24 cellular contexts compared by ENCODE assay signal in the genomic region with DNA sequence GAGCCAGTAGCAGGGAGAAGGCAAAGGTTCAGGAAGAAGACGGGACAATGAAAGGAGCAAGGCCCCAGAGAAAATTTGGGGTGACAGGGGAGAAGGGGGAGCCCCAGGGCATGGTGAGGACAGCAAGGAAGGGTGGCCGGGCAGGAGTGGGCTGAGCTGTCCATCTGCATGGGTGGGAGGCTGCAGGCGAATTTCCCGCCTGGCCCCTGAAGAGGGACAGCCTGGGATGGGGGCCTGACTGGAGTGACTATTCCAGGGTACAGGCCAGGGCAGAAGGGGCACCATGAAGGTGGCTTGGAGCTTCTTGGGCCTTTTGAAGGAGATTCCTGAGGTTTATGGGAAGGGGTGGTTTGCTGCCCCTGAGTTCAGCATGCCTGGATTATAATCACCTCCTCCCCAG. TPM values are rescaled to one million over a fixed set of nuclear protein-coding genes. Genes with fewer than 3 reads are reported as not detected.
"Had no signal": no experiment of that assay in that cellular context is flagged by ENCODE, and none has a peak within 500 bp of the region (broad histone marks: within the 10 kb centered on the region; RNA-seq: fewer than 3 reads in every experiment).

No MANE protein-coding gene starts in this region.

- H3K4me3 Mint-ChIP-seq: activated B cell treated with CpG ODN at 0.5 μM for 24 hours; activated CD4-positive, alpha-beta T cell treated with anti-CD3 and anti-CD28 coated beads, Interleukin-2, amount 10 ng/mL, durations not matched to agents 24 days and 14 days; activated CD8-positive, alpha-beta memory T cell treated with anti-CD3 and anti-CD28 coated beads, Interleukin-2, amount 10 ng/mL, durations not matched to agents 7 days and 5 days; activated naive CD8-positive, alpha-beta T cell treated with anti-CD3 and anti-CD28 coated beads, Interleukin-2, amount 10 ng/mL, durations not matched to agents 7 days and 5 days; activated T-cell treated with anti-CD3 and anti-CD28 coated beads, Interleukin-2, amount 50 U/mL, for 24 hours; activated T-helper 1 cell treated with anti-CD3 and anti-CD28 coated beads, Interleukin-12 subunit alpha, Interleukin-12 subunit beta, Interleukin-2, Interleukin-4 antibody, amounts not matched to agents 30 ng/mL and 10 ng/mL and 1 ng/mL, durations not matched to agents 14 hours and 24 hours and 36 hours; IgD-negative memory B cell; T-helper 1 cell treated with Interleukin-12 subunit alpha and Interleukin-12 subunit beta and Interleukin-4 antibody, amounts not matched to agents 30 μg/mL and 1 μg/mL, for 36 hours had no signal

- H3K9me3 Mint-ChIP-seq: activated B cell treated with CpG ODN at 0.5 μM for 24 hours; activated CD4-positive, alpha-beta T cell treated with anti-CD3 and anti-CD28 coated beads, Interleukin-2, amount 10 ng/mL, durations not matched to agents 24 days and 14 days; activated naive CD8-positive, alpha-beta T cell treated with anti-CD3 and anti-CD28 coated beads, Interleukin-2, amount 10 ng/mL, durations not matched to agents 7 days and 5 days; activated T-cell treated with anti-CD3 and anti-CD28 coated beads, Interleukin-2, amount 50 U/mL, for 24 hours; activated T-helper 1 cell treated with anti-CD3 and anti-CD28 coated beads, Interleukin-12 subunit alpha, Interleukin-12 subunit beta, Interleukin-2, Interleukin-4 antibody, amounts not matched to agents 30 ng/mL and 10 ng/mL and 1 ng/mL, durations not matched to agents 14 hours and 24 hours and 36 hours; IgD-negative memory B cell; T-helper 1 cell treated with Interleukin-12 subunit alpha and Interleukin-12 subunit beta and Interleukin-4 antibody, amounts not matched to agents 30 μg/mL and 1 μg/mL, for 36 hours had no signal

- H3K4me3 ChIP-seq: adrenal gland had no signal

- H3K36me3 Mint-ChIP-seq: activated CD8-positive, alpha-beta memory T cell treated with anti-CD3 and anti-CD28 coated beads, Interleukin-2, amount 10 ng/mL, durations not matched to agents 7 days and 5 days; activated naive CD8-positive, alpha-beta T cell treated with anti-CD3 and anti-CD28 coated beads, Interleukin-2, amount 10 ng/mL, durations not matched to agents 7 days and 5 days had no signal

- H3K36me3 ChIP-seq: adrenal gland had no signal

- H3K27ac Mint-ChIP-seq: activated B cell treated with CpG ODN at 0.5 μM for 24 hours; activated CD4-positive, alpha-beta T cell treated with anti-CD3 and anti-CD28 coated beads, Interleukin-2, amount 10 ng/mL, durations not matched to agents 24 days and 14 days; activated CD8-positive, alpha-beta memory T cell treated with anti-CD3 and anti-CD28 coated beads, Interleukin-2, amount 10 ng/mL, durations not matched to agents 7 days and 5 days; activated naive CD8-positive, alpha-beta T cell treated with anti-CD3 and anti-CD28 coated beads, Interleukin-2, amount 10 ng/mL, durations not matched to agents 7 days and 5 days; activated T-cell treated with anti-CD3 and anti-CD28 coated beads, Interleukin-2, amount 50 U/mL, for 24 hours; activated T-helper 1 cell treated with anti-CD3 and anti-CD28 coated beads, Interleukin-12 subunit alpha, Interleukin-12 subunit beta, Interleukin-2, Interleukin-4 antibody, amounts not matched to agents 30 ng/mL and 10 ng/mL and 1 ng/mL, durations not matched to agents 14 hours and 24 hours and 36 hours; T-helper 1 cell treated with Interleukin-12 subunit alpha and Interleukin-12 subunit beta and Interleukin-4 antibody, amounts not matched to agents 30 μg/mL and 1 μg/mL, for 36 hours had no signal

- H3K27ac ChIP-seq: adrenal gland had no signal

- H3K27me3 ChIP-seq: adrenal gland had no signal

- H3K27me3 Mint-ChIP-seq: activated B cell treated with CpG ODN at 0.5 μM for 24 hours, IgD-negative memory B cell had no signal

- H3K9me3 ChIP-seq: adrenal gland had no signal

- ATAC-seq: activated CD8-positive, alpha-beta memory T cell treated with anti-CD3 and anti-CD28 coated beads, Interleukin-2, amount 10 ng/mL, durations not matched to agents 7 days and 5 days had no signal

- DNase-seq: activated B cell treated with CpG ODN at 0.5 μM for 24 hours; activated CD4-positive, alpha-beta T cell treated with anti-CD3 and anti-CD28 coated beads for 1 hour; activated CD4-positive, alpha-beta T cell treated with anti-CD3 and anti-CD28 coated beads, Interleukin-2, amount 10 ng/mL, durations not matched to agents 24 days and 14 days; activated CD4-positive, alpha-beta T cell treated with anti-CD3 and anti-CD28 coated beads, Interleukin-2, amount 50 U/mL, for 48 hours; activated CD8-positive, alpha-beta memory T cell treated with anti-CD3 and anti-CD28 coated beads, Interleukin-2, amount 10 ng/mL, durations not matched to agents 7 days and 5 days; activated naive CD4-positive, alpha-beta T cell treated with anti-CD3 and anti-CD28 coated beads, Interleukin-2, amount 50 U/mL, for 16 hours; activated naive CD8-positive, alpha-beta T cell treated with anti-CD3 and anti-CD28 coated beads, Interleukin-2, amount 10 ng/mL, durations not matched to agents 7 days and 5 days; activated T-cell treated with anti-CD3 and anti-CD28 coated beads, Interleukin-2, amount 50 U/mL, for 24 hours; anterior cingulate cortex; caudate nucleus; KG1; NCI-H1092; NCI-H1436; NCI-H1694 treated with DMSO at 0.1 percent for 48 hours; NCI-H2029 treated with DMSO at 0.1 percent for 48 hours; NCI-H510A treated with DMSO at 0.1 percent for 48 hours; NK-92 treated with Interleukin-12 subunit alpha and Interleukin-12 subunit beta, amount 100 ng/mL, for 24 hours; SHP77 treated with DMSO at 0.1 percent for 48 hours; T1000 had no signal

RNA-seq across cellular contexts. Expression of a gene that starts 56.2 kb away (rescaled TPM):
- total RNA-seq: LHCN-M2 had no signal
- polyA plus RNA-seq: IgD-negative memory B cell had no signal
